In the genomic region with DNA sequence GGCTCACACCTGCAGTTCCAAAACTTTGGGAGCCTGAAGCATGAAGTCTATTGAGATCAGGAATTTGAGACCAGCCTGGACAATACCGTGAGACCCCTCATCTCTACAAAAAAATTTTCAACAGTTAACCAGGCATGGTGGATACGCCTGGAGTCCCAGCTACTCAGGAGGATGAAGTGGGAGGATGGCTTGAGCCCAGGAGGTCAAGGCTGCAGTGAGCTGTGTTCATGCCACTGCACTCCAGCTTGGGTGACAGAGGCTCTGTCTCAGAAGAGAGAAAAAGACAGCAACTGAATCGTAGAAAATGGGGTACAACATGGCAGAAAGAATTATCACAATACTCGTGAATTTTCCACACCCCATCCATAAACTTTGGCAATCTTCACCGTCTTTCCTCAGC, we compare ENCODE assay signal across 25 cellular contexts. TPM values are rescaled to one million over a fixed set of nuclear protein-coding genes. Genes with fewer than 3 reads are reported as not detected.
DNase-seq lines count a peak whose midpoint lies in the region; ATAC-seq, FAIRE-seq and TF ChIP-seq lines count a peak whose summit lies in the region.
"Had no signal": no experiment of that assay in that cellular context is flagged by ENCODE, and none has a peak within 500 bp of the region (broad histone marks: within the 10 kb centered on the region; RNA-seq: fewer than 3 reads in every experiment).

No MANE protein-coding gene starts in this region.

- no peak overlapping the region for H3K4me2 ChIP-seq in osteoblast (ENCODE audit: insufficient read depth, low read length)

- H3K27ac Mint-ChIP-seq in stimulated activated naive CD8-positive, alpha-beta T cell treated with anti-CD3 and anti-CD28 coated beads, Interleukin-15, Interleukin-2, amounts not matched to agents 100 ng/mL and 50 ng/mL, for 24 hours = peak overlapping the region; percentile 55
- H3K27ac Mint-ChIP-seq in chondrocyte (ENCODE audit: unreplicated experiment) = peak overlapping the region; percentile 10
- H3K27ac Mint-ChIP-seq in T-helper 2 cell treated with Interferon-gamma antibody and Interleukin-4, amounts not matched to agents 5 μg/mL and 100 μg/mL, for 36 hours = no peak overlapping the region

- DNase-seq in stimulated activated naive CD8-positive, alpha-beta T cell treated with anti-CD3 and anti-CD28 coated beads, Interleukin-15, Interleukin-2, amounts not matched to agents 100 U/mL and 50 U/mL, for 24 hours = no peak
- DNase-seq in chondrocyte (ENCODE audit: low spot score) = no peak
- DNase-seq in osteoblast (ENCODE audit: insufficient read length, low spot score, missing footprints) = peak; percentile 85
- no peak for DNase-seq in H54 (ENCODE audit: insufficient read length, low spot score)
- DNase-seq in T-helper 2 cell treated with Interferon-gamma antibody and Interleukin-4, amounts not matched to agents 5 μg/mL and 100 μg/mL, for 36 hours (ENCODE audit: low spot score) = no peak
- no peak for DNase-seq in NCI-H524 treated with DMSO at 0.1 percent for 48 hours (lab: John Stamatoyannopoulos, UW)
- DNase-seq: activated CD4-positive, alpha-beta T cell treated with anti-CD3 and anti-CD28 coated beads for 48 hours; BE2C; GM23248; left cardiac atrium; midbrain; NCI-H1105; NCI-H2029 treated with DMSO at 0.1 percent for 48 hours; NCI-H345; OCI-M1; Right ventricle myocardium superior; small intestine; stimulated activated CD4-positive, alpha-beta T cell treated with anti-CD3 and anti-CD28 coated beads, Interleukin-2, amount 100 ng/mL, for 24 hours; tibial artery had no signal

- peaks cover 7% of the 10 kb centered on the region for H3K27me3 Mint-ChIP-seq in stimulated activated naive CD8-positive, alpha-beta T cell treated with anti-CD3 and anti-CD28 coated beads, Interleukin-15, Interleukin-2, amounts not matched to agents 100 ng/mL and 50 ng/mL, for 24 hours
- H3K27me3 Mint-ChIP-seq in chondrocyte (ENCODE audit: low read depth) = no peaks in the 10 kb centered on the region
- peaks cover 6% of the 10 kb centered on the region for H3K27me3 Mint-ChIP-seq in T-helper 2 cell treated with Interferon-gamma antibody and Interleukin-4, amounts not matched to agents 5 μg/mL and 100 μg/mL, for 36 hours (ENCODE audit: low read depth)

- H3K36me3 ChIP-seq in osteoblast (ENCODE audit: insufficient read depth, low read length) = peaks cover 15% of the 10 kb centered on the region
- H3K36me3 ChIP-seq: BE2C, breast epithelium had no signal

- TF ChIP-seq CTCF in chondrocyte (IDR thresholded peaks at IDR 0.05) = no peak
- TF ChIP-seq CTCF in osteoblast (IDR thresholded peaks at IDR 0.05; ENCODE audit: extremely low read depth, low read depth, low read length) = no peak

- no peaks in the 10 kb centered on the region for H3K9me3 ChIP-seq in osteoblast (ENCODE audit: low read depth, low read length)
- H3K9me3 ChIP-seq: BE2C, breast epithelium, neutrophil, tibial artery had no signal

- peaks cover 54% of the 10 kb centered on the region for H3K4me1 Mint-ChIP-seq in stimulated activated naive CD8-positive, alpha-beta T cell treated with anti-CD3 and anti-CD28 coated beads, Interleukin-15, Interleukin-2, amounts not matched to agents 100 ng/mL and 50 ng/mL, for 24 hours (ENCODE audit: low read depth)
- peaks cover 54% of the 10 kb centered on the region for H3K4me1 Mint-ChIP-seq in chondrocyte (ENCODE audit: low read depth)
- H3K4me1 Mint-ChIP-seq in T-helper 2 cell treated with Interferon-gamma antibody and Interleukin-4, amounts not matched to agents 5 μg/mL and 100 μg/mL, for 36 hours (ENCODE audit: low read depth) = peaks cover 32% of the 10 kb centered on the region

- H4K20me1 ChIP-seq in osteoblast (ENCODE audit: insufficient read depth, low read length) = peaks cover 69% of the 10 kb centered on the region

- H2AFZ ChIP-seq in osteoblast (ENCODE audit: low read length) = no peak overlapping the region
- H2AFZ ChIP-seq: GM23248 had no signal

- peaks cover 11% of the 10 kb centered on the region for H3K4me1 ChIP-seq in osteoblast (ENCODE audit: insufficient read depth, low read length)
- H3K4me1 ChIP-seq: BE2C had no signal

- no peak overlapping the region for H3K27ac ChIP-seq in osteoblast (ENCODE audit: low read depth, low read length)
- H3K27ac ChIP-seq: coronary artery, GM23248 had no signal

- H3K79me2 ChIP-seq in osteoblast (ENCODE audit: insufficient read depth, low read length) = peaks cover 81% of the 10 kb centered on the region

- ATAC-seq in stimulated activated naive CD8-positive, alpha-beta T cell treated with anti-CD3 and anti-CD28 coated beads, Interleukin-15, Interleukin-2, amounts not matched to agents 100 U/mL and 50 U/mL, for 24 hours = no peak
- ATAC-seq in GM18861 (IDR thresholded peaks at IDR 0.05; ENCODE audit: unreplicated experiment) = no peak
- ATAC-seq: left cardiac atrium; stimulated activated effector memory CD8-positive, alpha-beta T cell treated with anti-CD3 and anti-CD28 coated beads, Interleukin-12 subunit alpha, Interleukin-12 subunit beta, amount 100 ng/mL, for 72 hours had no signal

- FAIRE-seq in H54 (lab: Jason Lieb, UNC) = no peak
- FAIRE-seq: small intestine had no signal

- H3K9me3 Mint-ChIP-seq in stimulated activated naive CD8-positive, alpha-beta T cell treated with anti-CD3 and anti-CD28 coated beads, Interleukin-15, Interleukin-2, amounts not matched to agents 100 ng/mL and 50 ng/mL, for 24 hours = no peaks in the 10 kb centered on the region
- no peaks in the 10 kb centered on the region for H3K9me3 Mint-ChIP-seq in chondrocyte (ENCODE audit: low read depth)
- no peaks in the 10 kb centered on the region for H3K9me3 Mint-ChIP-seq in T-helper 2 cell treated with Interferon-gamma antibody and Interleukin-4, amounts not matched to agents 5 μg/mL and 100 μg/mL, for 36 hours
- H3K9me3 Mint-ChIP-seq: stimulated activated effector memory CD8-positive, alpha-beta T cell treated with anti-CD3 and anti-CD28 coated beads, Interleukin-12 subunit alpha, Interleukin-12 subunit beta, amount 100 ng/mL, for 72 hours had no signal

- H3K36me3 Mint-ChIP-seq in stimulated activated naive CD8-positive, alpha-beta T cell treated with anti-CD3 and anti-CD28 coated beads, Interleukin-15, Interleukin-2, amounts not matched to agents 100 ng/mL and 50 ng/mL, for 24 hours (ENCODE audit: low read depth) = peaks cover 34% of the 10 kb centered on the region
- H3K36me3 Mint-ChIP-seq in chondrocyte (ENCODE audit: low read depth) = peaks cover 2% of the 10 kb centered on the region
- H3K36me3 Mint-ChIP-seq in T-helper 2 cell treated with Interferon-gamma antibody and Interleukin-4, amounts not matched to agents 5 μg/mL and 100 μg/mL, for 36 hours (ENCODE audit: low read depth) = peaks cover 24% of the 10 kb centered on the region

- H3K4me3 ChIP-seq in osteoblast (ENCODE audit: insufficient read depth, low read length) = no peak overlapping the region
- H3K4me3 ChIP-seq: breast epithelium, coronary artery, GM23248, tibial artery had no signal

- no peak for TF ChIP-seq POLR2A in H54 (IDR thresholded peaks at IDR 0.05; ENCODE audit: low read depth, low read length)

- H3K4me3 Mint-ChIP-seq in stimulated activated naive CD8-positive, alpha-beta T cell treated with anti-CD3 and anti-CD28 coated beads, Interleukin-15, Interleukin-2, amounts not matched to agents 100 ng/mL and 50 ng/mL, for 24 hours = no peak overlapping the region
- H3K4me3 Mint-ChIP-seq in chondrocyte (ENCODE audit: unreplicated experiment) = no peak overlapping the region
- H3K4me3 Mint-ChIP-seq in T-helper 2 cell treated with Interferon-gamma antibody and Interleukin-4, amounts not matched to agents 5 μg/mL and 100 μg/mL, for 36 hours = no peak overlapping the region

- H3K27me3 ChIP-seq in osteoblast (ENCODE audit: insufficient read depth, low read length) = no peaks in the 10 kb centered on the region
- H3K27me3 ChIP-seq: BE2C, breast epithelium, tibial artery had no signal

RNA-seq across cellular contexts. Expression of gene CRK, which starts 3.2 kb away (rescaled TPM):
- total RNA-seq in chondrocyte (65.8 to 70.4 TPM (median 70.4 TPM) in 3 replicates), osteoblast (102 and 109 TPM in 2 replicates)

RNA-seq across cellular contexts. Expression of gene MYO1C, which starts 39.6 kb away (rescaled TPM):
- total RNA-seq in chondrocyte (216 to 329 TPM (median 329 TPM) in 3 replicates), osteoblast (204 and 250 TPM in 2 replicates)

RNA-seq across cellular contexts. Expression of gene YWHAE, which starts 52.8 kb away (rescaled TPM):
- total RNA-seq in chondrocyte (362 to 407 TPM (median 372 TPM) in 3 replicates), osteoblast (401 and 433 TPM in 2 replicates)
